9 cellular contexts compared by ENCODE assay signal in genomic region chr17:10063730-10064221, GRCh38.
DNase-seq lines count a peak whose midpoint lies in the region; ATAC-seq and TF ChIP-seq lines count a peak whose summit lies in the region.
"Had no signal": no experiment of that assay in that cellular context is flagged by ENCODE, and none has a peak within 500 bp of the region (broad histone marks: within the 10 kb centered on the region; RNA-seq: fewer than 3 reads in every experiment).

No MANE protein-coding gene starts in this region.

- H3K27ac Mint-ChIP-seq in central memory CD8-positive, alpha-beta T cell (ENCODE audit: low read depth), result peak overlapping the region; percentile 16

- ATAC-seq in central memory CD8-positive, alpha-beta T cell (replicated peaks; ENCODE audit: extremely low read depth, poor library complexity, severe bottlenecking), result peak; percentile 39
- ATAC-seq in GM19023 (IDR thresholded peaks at IDR 0.05; ENCODE audit: unreplicated experiment), result no peak

- no peaks in the 10 kb centered on the region for H3K27me3 Mint-ChIP-seq in central memory CD8-positive, alpha-beta T cell

- H3K36me3 ChIP-seq in mucosa of rectum (ENCODE audit: control insufficient read depth in 2 of 2, insufficient read depth in 2 of 2, low read length in 2 of 2) (no peaks in the 10 kb centered on the region), vagina (no peaks in the 10 kb centered on the region)

- intact Hi-C loops in vagina (cut with DNase I), result no loop called here

- peak overlapping the region; percentile 1 for H3K4me3 Mint-ChIP-seq in central memory CD8-positive, alpha-beta T cell

- H3K27ac ChIP-seq in mucosa of rectum (ENCODE audit: low read depth in 2 of 2, low read length in 2 of 2) (peak overlapping the region; percentile 16 to 23), vagina (peak overlapping the region; percentile 63)

- no peaks in the 10 kb centered on the region for H3K36me3 Mint-ChIP-seq in central memory CD8-positive, alpha-beta T cell (ENCODE audit: insufficient read depth)

- H3K9me3 Mint-ChIP-seq in central memory CD8-positive, alpha-beta T cell, result peaks cover 8% of the 10 kb centered on the region

- no peak for TF ChIP-seq POLR2A in vagina (IDR thresholded peaks at IDR 0.05)

- no peak overlapping the region for H3K9ac ChIP-seq in mucosa of rectum (ENCODE audit: low read depth in 1 of 2, low read length in 2 of 2)

- peaks cover 12 to 20% of the 10 kb centered on the region in 2 donors for H3K4me1 ChIP-seq in mucosa of rectum (ENCODE audit: control insufficient read depth in 2 of 2, insufficient read depth in 2 of 2, low read length in 2 of 2)
- H3K4me1 ChIP-seq in vagina, result peaks cover 65% of the 10 kb centered on the region

- peaks cover 42% of the 10 kb centered on the region for H3K4me1 Mint-ChIP-seq in central memory CD8-positive, alpha-beta T cell

- no peak for TF ChIP-seq CTCF in vagina (IDR thresholded peaks at IDR 0.05)

- H3K9me3 ChIP-seq in mucosa of rectum (ENCODE audit: control insufficient read depth in 2 of 2, low read length in 2 of 2) (no peaks in the 10 kb centered on the region), vagina (no peaks in the 10 kb centered on the region)

- H3K4me3 ChIP-seq in mucosa of rectum (ENCODE audit: low read length in 2 of 2), result no peak overlapping the region
- H3K4me3 ChIP-seq in vagina, result no peak overlapping the region

- H3K27me3 ChIP-seq in mucosa of rectum (ENCODE audit: control insufficient read depth in 2 of 2, insufficient read depth in 2 of 2, low read length in 2 of 2), result no peaks in the 10 kb centered on the region
- no peaks in the 10 kb centered on the region for H3K27me3 ChIP-seq in vagina

- DNase-seq in activated gamma-delta T cell treated with Interleukin-2 at 50 U/mL for 16 hours, result peak; percentile 35
- DNase-seq in activated gamma-delta T cell (lab: John Stamatoyannopoulos, UW), result no peak
- DNase-seq in central memory CD8-positive, alpha-beta T cell (ENCODE audit: low spot score in 2 of 2), result no peak
- no peak for DNase-seq in vagina (ENCODE audit: extremely low spot score in 2 of 2)
- DNase-seq in iPS-NIHi7 (ENCODE audit: extremely low spot score), result no peak
- DNase-seq in mesenteric fat pad (ENCODE audit: low spot score), result no peak
- DNase-seq: stimulated activated CD4-positive, alpha-beta T cell treated with anti-CD3 and anti-CD28 coated beads, Interleukin-15, amount 100 ng/mL, for 24 hours had no signal
